In genomic region chr5:40166757-40167156, GRCh38 we compare ENCODE assay signal across 15 cellular contexts.
"Had no signal": no experiment of that assay in that cellular context is flagged by ENCODE, and none has a peak within 500 bp of the region (broad histone marks: within the 10 kb centered on the region; RNA-seq: fewer than 3 reads in every experiment).

No MANE protein-coding gene starts in this region.

- DNase-seq: activated CD4-positive, alpha-beta T cell treated with anti-CD3 and anti-CD28 coated beads, Interleukin-2, amount 50 U/mL, for 48 hours; activated naive CD8-positive, alpha-beta T cell treated with anti-CD3 and anti-CD28 coated beads, Interleukin-2, amount 10 ng/mL, durations not matched to agents 7 days and 5 days; colonic mucosa; effector CD4-positive, alpha-beta T cell; foreskin melanocyte; heart left ventricle; occipital lobe; substantia nigra; SW 1271; transverse colon had no signal

- H3K4me3 ChIP-seq: ascending aorta, colonic mucosa, heart left ventricle, prostate gland, transverse colon had no signal

- H3K27me3 ChIP-seq: ascending aorta, colonic mucosa, heart left ventricle, transverse colon had no signal

- H3K4me1 ChIP-seq: ascending aorta, colonic mucosa, heart left ventricle, prostate gland, transverse colon had no signal

- H3K27me3 Mint-ChIP-seq: activated naive CD8-positive, alpha-beta T cell treated with anti-CD3 and anti-CD28 coated beads, Interleukin-2, amount 10 ng/mL, durations not matched to agents 7 days and 5 days had no signal

- H3K27ac ChIP-seq: ascending aorta, colonic mucosa, heart left ventricle, prostate gland, transverse colon had no signal

- H3K36me3 ChIP-seq: ascending aorta, colonic mucosa, heart left ventricle, prostate gland, transverse colon had no signal

- H3K4me3 Mint-ChIP-seq: activated naive CD8-positive, alpha-beta T cell treated with anti-CD3 and anti-CD28 coated beads, Interleukin-2, amount 10 ng/mL, durations not matched to agents 7 days and 5 days; activated T-cell treated with anti-CD3 and anti-CD28 coated beads, Interleukin-2, amount 50 U/mL, for 72 hours; nephron; T-helper 2 cell treated with Interferon-gamma antibody and Interleukin-4, amounts not matched to agents 5 μg/mL and 100 μg/mL, for 36 hours had no signal

- H3K9me3 ChIP-seq: ascending aorta, colonic mucosa, prostate gland had no signal

- H3K4me1 Mint-ChIP-seq: nephron had no signal

- H3K27ac Mint-ChIP-seq: activated naive CD8-positive, alpha-beta T cell treated with anti-CD3 and anti-CD28 coated beads, Interleukin-2, amount 10 ng/mL, durations not matched to agents 7 days and 5 days; nephron; T-helper 2 cell treated with Interferon-gamma antibody and Interleukin-4, amounts not matched to agents 5 μg/mL and 100 μg/mL, for 36 hours had no signal
